ENCODE assay signal across 26 cellular contexts in the genomic region with DNA sequence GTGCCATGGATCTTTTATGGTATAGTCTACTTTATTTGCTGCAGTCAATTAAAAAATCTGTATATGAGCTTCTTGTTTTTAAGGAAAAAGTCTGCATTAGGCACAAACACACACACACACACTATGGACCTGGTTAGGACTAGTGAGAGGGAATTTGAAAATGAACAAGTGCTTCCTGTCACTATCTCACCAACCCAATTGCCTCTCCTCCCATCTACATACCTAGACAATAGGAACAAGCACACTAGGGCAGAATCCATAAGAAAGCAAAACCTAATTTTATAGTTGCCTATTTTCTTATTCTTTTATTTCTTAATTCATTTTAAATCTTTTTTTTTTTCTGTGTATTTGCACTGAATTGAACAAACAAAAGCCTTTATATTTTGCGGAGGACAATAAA.
"Had no signal": no experiment of that assay in that cellular context is flagged by ENCODE, and none has a peak within 500 bp of the region (broad histone marks: within the 10 kb centered on the region; RNA-seq: fewer than 3 reads in every experiment).

No MANE protein-coding gene starts in this region.

- H3K9me3 ChIP-seq: neutrophil, pancreas, prostate gland, right lobe of liver, sigmoid colon, stomach, thoracic aorta, thyroid gland, tibial nerve, upper lobe of left lung, vagina had no signal

- H3K4me1 ChIP-seq: pancreas, prostate gland, right lobe of liver, upper lobe of left lung, vagina had no signal

- DNase-seq: naive thymus-derived CD8-positive, alpha-beta T cell; nephron progenitor cell; nucleus accumbens; pancreas; retina; right lobe of liver; sigmoid colon; small intestine; stimulated activated CD4-positive, alpha-beta T cell treated with anti-CD3 and anti-CD28 coated beads, Interleukin-15, amount 100 ng/mL, for 24 hours; stimulated activated CD4-positive, alpha-beta T cell treated with anti-CD3 and anti-CD28 coated beads, Interleukin-2, amount 100 ng/mL, for 24 hours; stimulated activated CD4-positive, alpha-beta T cell treated with anti-CD3 and anti-CD28 coated beads, Interleukin-2, amount 100 ng/mL, for 48 hours; stimulated activated CD4-positive, alpha-beta T cell treated with anti-CD3 and anti-CD28 coated beads, Interleukin-4, amount 100 ng/mL, for 24 hours; stimulated activated naive B cell treated with anti-CD40 and anti-IgM and Interleukin-4, amounts not matched to agents 10 μg/mL and 1 μg/mL and 100 μg/mL, for 72 hours; stimulated activated naive CD4-positive, alpha-beta T cell treated with Interleukin-2 at 50 U/mL for 16 hours; stomach; thyroid gland had no signal

- ATAC-seq: naive thymus-derived CD8-positive, alpha-beta T cell; natural killer cell treated with Interleukin-12 subunit alpha and Interleukin-12 subunit beta and Interleukin-15 and Interleukin-18, amount 100 ng/mL, for 72 hours; pancreas; right cardiac atrium; right lobe of liver; stimulated activated effector memory CD8-positive, alpha-beta T cell treated with anti-CD3 and anti-CD28 coated beads, Interleukin-12 subunit alpha, Interleukin-12 subunit beta, amount 100 ng/mL, for 72 hours; stimulated activated naive B cell treated with anti-CD40 and anti-IgM and Interleukin-4, amounts not matched to agents 10 μg/mL and 1 μg/mL and 100 μg/mL, for 72 hours had no signal

- H3K27ac ChIP-seq: neutrophil, pancreas, prostate gland, right lobe of liver, sigmoid colon, stomach, thoracic aorta, thyroid gland, tibial nerve, upper lobe of left lung, vagina had no signal

- H3K27me3 ChIP-seq: neutrophil, pancreas, right lobe of liver, sigmoid colon, stomach, thyroid gland, tibial nerve, upper lobe of left lung, vagina had no signal

- FAIRE-seq: pancreas, small intestine, urothelium cell line had no signal

- H3K4me3 ChIP-seq: pancreas, prostate gland, right lobe of liver, sigmoid colon, stomach, thoracic aorta, thyroid gland, tibial nerve, upper lobe of left lung, vagina had no signal

- H3K36me3 ChIP-seq: neutrophil, pancreas, prostate gland, right lobe of liver, sigmoid colon, stomach, thoracic aorta, thyroid gland, tibial nerve, upper lobe of left lung, vagina had no signal
